In the genomic region with DNA sequence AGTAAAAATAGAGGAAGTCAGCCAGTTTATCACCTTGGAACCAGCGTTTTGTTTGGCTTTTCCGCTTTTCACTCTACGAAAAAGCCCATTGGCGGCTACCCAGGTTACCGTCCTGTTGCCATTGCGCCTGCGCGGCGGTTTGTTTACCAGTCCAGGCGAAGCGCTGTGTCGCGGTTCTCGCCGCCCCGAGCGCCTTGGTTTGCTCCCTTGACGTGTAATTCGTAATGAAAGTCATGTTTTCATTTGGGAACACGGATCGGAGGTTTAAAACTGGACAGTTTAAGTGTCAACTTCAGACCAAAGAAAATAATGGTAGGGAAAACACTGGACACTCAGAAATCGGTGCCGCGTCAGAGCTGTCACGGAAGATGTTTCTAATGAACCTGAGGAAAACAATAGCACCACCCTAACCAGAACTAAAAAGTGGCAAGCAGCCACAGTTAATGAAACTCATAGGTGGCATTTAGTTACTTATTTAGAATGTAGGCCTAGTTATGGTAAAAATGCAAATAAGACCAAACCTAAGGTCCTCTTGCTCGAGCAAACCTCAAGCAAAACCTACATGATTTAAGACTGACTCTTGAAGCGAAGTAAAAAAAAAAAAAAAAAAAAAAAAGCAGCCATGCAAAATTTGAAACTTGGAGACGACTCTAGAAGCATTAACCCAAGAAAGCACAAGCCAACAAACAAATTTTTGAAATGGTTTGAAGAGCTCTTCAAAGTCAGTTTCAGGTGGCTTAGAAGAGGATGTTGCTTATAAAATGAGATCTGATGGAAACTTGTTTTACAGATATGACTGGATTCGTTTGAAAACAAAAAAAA, we compare ENCODE assay signal across 8 cellular contexts. TPM values are rescaled to one million over a fixed set of nuclear protein-coding genes. Genes with fewer than 3 reads are reported as not detected.
DNase-seq lines count a peak whose midpoint lies in the region; ATAC-seq and TF ChIP-seq lines count a peak whose summit lies in the region.

No MANE protein-coding gene starts in this region.

- ATAC-seq in GM19043 (IDR thresholded peaks at IDR 0.05; ENCODE audit: low read depth, unreplicated experiment) (peak; percentile 58), HG03378 (IDR thresholded peaks at IDR 0.05; ENCODE audit: unreplicated experiment) (peak; percentile 70), right lobe of liver (peak; percentile 90 to 93 (median 93))

- DNase-seq in AG09319 (ENCODE audit: extremely low read depth, low read depth), result peak; percentile 61
- peak; percentile 82 to 92 for DNase-seq in NCI-H526 (lab: John Stamatoyannopoulos, UW)
- DNase-seq in activated CD4-positive, alpha-beta T cell treated with anti-CD3 and anti-CD28 coated beads, Interleukin-2, amount 50 U/mL, for 4 hours, result peak; percentile 83
- DNase-seq in dermis microvascular lymphatic vessel endothelial cell (ENCODE audit: low read depth in 2 of 2), result peak; percentile 82 to 94
- peak; percentile 93 to 95 (median 94) for DNase-seq in right lobe of liver
- DNase-seq in stimulated activated CD4-positive, alpha-beta T cell treated with anti-CD3 and anti-CD28 coated beads, Interleukin-4, amount 100 ng/mL, for 4 hours, result peak; percentile 84 to 86

- H3K9me3 ChIP-seq in right lobe of liver, result no peaks in the 10 kb centered on the region

- peak; percentile 69 for TF ChIP-seq POLR2A in right lobe of liver (IDR thresholded peaks at IDR 0.05)

- H3K4me1 ChIP-seq in right lobe of liver, result no peaks in the 10 kb centered on the region

- intact Hi-C loops in right lobe of liver (cut with DNase I), result loop anchor here in 1 of 2 donors (10.0 kb wide), 1 partner anchor 132 kb away; a partner anchor contains a TSS

- peak overlapping the region; percentile 91 to 99 (median 95) for H3K27ac ChIP-seq in right lobe of liver

- WGBS in right lobe of liver (ENCODE audit: insufficient coverage, low coverage, low lambda C conversion rate, missing lambda C conversion rate), result 0% methylated on average over 29 of the region's 29 CpGs

- peak overlapping the region; percentile 36 to 65 (median 51) for H3K4me3 ChIP-seq in right lobe of liver

- H3K27me3 ChIP-seq in right lobe of liver, result no peaks in the 10 kb centered on the region

- no peaks in the 10 kb centered on the region for H3K36me3 ChIP-seq in right lobe of liver

- TF ChIP-seq CTCF in AG09319 (IDR thresholded peaks at IDR 0.05; ENCODE audit: low read depth, low read length) (no peak), right lobe of liver (IDR thresholded peaks at IDR 0.05) (no peak)

RNA-seq across cellular contexts. Expression of a gene that starts 0.8 kb away (rescaled TPM):
- total RNA-seq in dermis microvascular lymphatic vessel endothelial cell, result 0.38 and 0.64 TPM in 2 replicates
- total RNA-seq in right lobe of liver, result under 1 TPM in 1 of 6 experiments, not detected in 5; 0.11 TPM

RNA-seq across cellular contexts. Expression of a gene that starts 20.4 kb away (rescaled TPM):
- total RNA-seq in dermis microvascular lymphatic vessel endothelial cell (68.8 and 73.6 TPM in 2 replicates), right lobe of liver (10 to 100 TPM; 18.3 to 28.6 (median 24.5) TPM)

Comparison
In these comparisons a context has a peak if more than half of its experiments do, and no peak if none do; other contexts are left out.
1. Peak in every context shown above with its lines: DNase-seq, ATAC-seq, H3K4me3 ChIP-seq and H3K27ac ChIP-seq.